9 cellular contexts compared by ENCODE assay signal in the genomic region with DNA sequence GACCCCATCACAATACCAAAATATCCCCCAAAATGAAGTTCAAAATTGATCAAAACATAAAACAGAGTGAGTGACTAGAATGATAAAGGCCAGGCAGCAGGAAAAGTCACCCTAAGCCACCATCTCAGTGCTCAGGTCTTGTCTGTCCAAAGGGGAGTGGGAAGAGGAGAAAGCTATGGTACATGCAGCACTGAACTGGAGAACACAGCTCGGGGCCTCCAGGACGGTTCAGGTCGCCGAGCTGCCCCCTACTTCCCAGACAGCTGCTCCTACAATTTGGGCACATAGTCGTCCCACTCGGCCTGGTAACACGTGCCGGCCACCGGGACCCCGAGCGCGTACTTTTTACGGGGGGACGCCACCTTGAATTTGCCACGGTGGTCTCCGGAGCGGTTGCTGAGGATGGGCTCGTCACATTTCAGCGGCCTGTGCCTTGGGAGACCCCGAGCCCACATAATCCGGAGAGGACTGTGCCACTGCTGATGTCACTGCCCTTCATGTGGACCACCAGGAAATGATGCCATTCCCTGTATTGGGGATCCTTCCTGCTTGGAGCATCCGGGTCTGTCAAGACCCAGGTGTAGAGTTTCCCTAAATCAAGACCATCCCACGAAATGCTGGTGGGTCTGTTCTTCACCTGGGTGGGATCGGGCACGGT. TPM values are rescaled to one million over a fixed set of nuclear protein-coding genes. Genes with fewer than 3 reads are reported as not detected.
DNase-seq lines count a peak whose midpoint lies in the region; ATAC-seq and TF ChIP-seq lines count a peak whose summit lies in the region.
"Had no signal": no experiment of that assay in that cellular context is flagged by ENCODE, and none has a peak within 500 bp of the region (broad histone marks: within the 10 kb centered on the region; RNA-seq: fewer than 3 reads in every experiment).

No MANE protein-coding gene starts in this region.

- H3K4me2 ChIP-seq in KMS-11 (peak overlapping the region; percentile 62), osteoblast (ENCODE audit: insufficient read depth, low read length) (peak overlapping the region; percentile 96)

- no peak for DNase-seq in CD8-positive, alpha-beta T cell
- DNase-seq in effector memory CD8-positive, alpha-beta T cell: no peak
- DNase-seq in osteoblast (ENCODE audit: insufficient read length, low spot score, missing footprints) (no peak), putamen (ENCODE audit: low spot score) (no peak), LoVo (ENCODE audit: low spot score) (no peak), SKM-1 treated with dmso at 0.1 percent for 144 hours (lab: John Stamatoyannopoulos, UW; ENCODE audit: unreplicated experiment) (no peak), HAP-1 (ENCODE audit: low spot score in 2 of 2) (no peak)

- intact Hi-C loops in CD8-positive, alpha-beta T cell (cut with DNase I, micrococcal nuclease): loop anchor here (1.0 to 10.0 kb wide), 5 partner anchors 61 to 859 kb away; partner anchors contain the start of genes ATG2B (in 1 of the 2) and GSKIP (in 1 of the 2)

- H4K20me1 ChIP-seq in KMS-11 (ENCODE audit: insufficient read depth) (no peaks in the 10 kb centered on the region), osteoblast (ENCODE audit: insufficient read depth, low read length) (no peaks in the 10 kb centered on the region)

- H3K36me3 ChIP-seq in CD8-positive, alpha-beta T cell (ENCODE audit: insufficient read depth, low read length): no peaks in the 10 kb centered on the region
- H3K36me3 ChIP-seq in KMS-11 (ENCODE audit: insufficient read depth) (no peaks in the 10 kb centered on the region), osteoblast (ENCODE audit: insufficient read depth, low read length) (no peaks in the 10 kb centered on the region), HAP-1 (replicated peaks) (no peaks in the 10 kb centered on the region)

- peaks cover 3% of the 10 kb centered on the region for H3K4me1 Mint-ChIP-seq in CD8-positive, alpha-beta T cell (ENCODE audit: low read depth)
- peaks cover 0 to 2% of the 10 kb centered on the region in 2 donors for H3K4me1 Mint-ChIP-seq in effector memory CD8-positive, alpha-beta T cell (ENCODE audit: low read depth in 2 of 2)

- H3K27ac ChIP-seq in CD8-positive, alpha-beta T cell (ENCODE audit: low read depth, low read length): no peak overlapping the region
- H3K27ac ChIP-seq in KMS-11: no peak overlapping the region
- H3K27ac ChIP-seq in osteoblast (ENCODE audit: low read depth, low read length): no peak overlapping the region

- H3K4me1 ChIP-seq in CD8-positive, alpha-beta T cell (ENCODE audit: insufficient read depth, low read length): no peaks in the 10 kb centered on the region
- H3K4me1 ChIP-seq in KMS-11 (ENCODE audit: low read depth, poor library complexity, severe bottlenecking): no peaks in the 10 kb centered on the region
- peaks cover 2% of the 10 kb centered on the region for H3K4me1 ChIP-seq in osteoblast (ENCODE audit: insufficient read depth, low read length)
- no peaks in the 10 kb centered on the region for H3K4me1 ChIP-seq in HAP-1

- no peaks in the 10 kb centered on the region for H3K27me3 ChIP-seq in CD8-positive, alpha-beta T cell (ENCODE audit: insufficient read depth, low read length)
- H3K27me3 ChIP-seq in KMS-11 (ENCODE audit: insufficient read depth, low read depth) (no peaks in the 10 kb centered on the region), osteoblast (ENCODE audit: insufficient read depth, low read length) (no peaks in the 10 kb centered on the region), HAP-1 (ENCODE audit: low read depth) (no peaks in the 10 kb centered on the region)

- TF ChIP-seq CTCF in CD8-positive, alpha-beta T cell (IDR thresholded peaks at IDR 0.05): no peak
- TF ChIP-seq CTCF in KMS-11 (conservative IDR thresholded peaks at IDR 0.05; ENCODE audit: low read depth, low read length) (no peak), osteoblast (IDR thresholded peaks at IDR 0.05; ENCODE audit: extremely low read depth, low read depth, low read length) (no peak)

- no peak for ATAC-seq in CD8-positive, alpha-beta T cell
- no peak for ATAC-seq in effector memory CD8-positive, alpha-beta T cell (replicated peaks)

- in situ Hi-C loops in HAP-1 (cut with MboI; ENCODE audit: low sequenced_read_pairs): loop anchor here (5.0 kb wide), 1 partner anchor 126 kb away; no protein-coding TSS in a partner anchor

- peak overlapping the region; percentile 84 for H3K4me3 Mint-ChIP-seq in CD8-positive, alpha-beta T cell
- H3K4me3 Mint-ChIP-seq in effector memory CD8-positive, alpha-beta T cell: peak overlapping the region; percentile 49 to 57

- no peaks in the 10 kb centered on the region for H3K9me3 Mint-ChIP-seq in CD8-positive, alpha-beta T cell
- no peaks in the 10 kb centered on the region for H3K9me3 Mint-ChIP-seq in effector memory CD8-positive, alpha-beta T cell

- H3K27me3 Mint-ChIP-seq in CD8-positive, alpha-beta T cell (ENCODE audit: low read depth): peaks cover 2% of the 10 kb centered on the region
- H3K27me3 Mint-ChIP-seq in effector memory CD8-positive, alpha-beta T cell: peaks cover 9 to 11% of the 10 kb centered on the region in 2 donors

- CTCF ChIA-PET in CD8-positive, alpha-beta T cell (lab: Charles Lee): interaction anchor here (0.7 to 5.2 kb wide), 8 partner anchors 42 to 323 kb away, joined by 3 to 62 read pairs (median 4); no protein-coding TSS in a partner anchor

- H3K9me3 ChIP-seq in CD8-positive, alpha-beta T cell (ENCODE audit: low read length): no peaks in the 10 kb centered on the region
- H3K9me3 ChIP-seq in osteoblast (ENCODE audit: low read depth, low read length) (no peaks in the 10 kb centered on the region), HAP-1 (no peaks in the 10 kb centered on the region)

- H3K27ac Mint-ChIP-seq in CD8-positive, alpha-beta T cell: no peak overlapping the region
- peak overlapping the region in 1 of 2 donors; percentile 20 for H3K27ac Mint-ChIP-seq in effector memory CD8-positive, alpha-beta T cell

- peak overlapping the region; percentile 50; the same call in 1 of the 2 replicates for H3K9ac ChIP-seq in KMS-11

- H3K79me2 ChIP-seq in KMS-11 (ENCODE audit: insufficient read depth, low read depth) (no peaks in the 10 kb centered on the region), osteoblast (ENCODE audit: insufficient read depth, low read length) (no peaks in the 10 kb centered on the region)

- no peaks in the 10 kb centered on the region for H3K36me3 Mint-ChIP-seq in CD8-positive, alpha-beta T cell
- no peaks in the 10 kb centered on the region for H3K36me3 Mint-ChIP-seq in effector memory CD8-positive, alpha-beta T cell (ENCODE audit: insufficient read depth)
- H3K36me3 Mint-ChIP-seq: brain had no signal

- H2AFZ ChIP-seq in KMS-11 (ENCODE audit: low read depth): peak overlapping the region; percentile 87
- peak overlapping the region; percentile 83 for H2AFZ ChIP-seq in osteoblast (ENCODE audit: low read length)

- POLR2A ChIA-PET in CD8-positive, alpha-beta T cell (lab: Charles Lee): no interaction called here

- H3K4me3 ChIP-seq in CD8-positive, alpha-beta T cell (ENCODE audit: low read depth, low read length): peak overlapping the region; percentile 38
- H3K4me3 ChIP-seq in KMS-11 (IDR thresholded peaks at IDR 0.05; ENCODE audit: insufficient read depth, low read depth, low read length) (no peak overlapping the region), osteoblast (ENCODE audit: insufficient read depth, low read length) (peak overlapping the region; percentile 69), HAP-1 (no peak overlapping the region)

RNA-seq across cellular contexts. Expression of gene AK7, which starts 31.6 kb away (rescaled TPM):
- total RNA-seq in CD8-positive, alpha-beta T cell: not detected
- total RNA-seq in osteoblast: 0.29 and 1.4 TPM in 2 replicates

Comparison
In these comparisons a context has a peak if more than half of its experiments do, and no peak if none do; other contexts are left out.
1. H3K4me3 ChIP-seq: peak in CD8-positive, alpha-beta T cell (single experiment) and osteoblast (single experiment); none in KMS-11 (single experiment) and HAP-1 (single experiment).